ENCODE assay signal across 8 cellular contexts in the genomic region with DNA sequence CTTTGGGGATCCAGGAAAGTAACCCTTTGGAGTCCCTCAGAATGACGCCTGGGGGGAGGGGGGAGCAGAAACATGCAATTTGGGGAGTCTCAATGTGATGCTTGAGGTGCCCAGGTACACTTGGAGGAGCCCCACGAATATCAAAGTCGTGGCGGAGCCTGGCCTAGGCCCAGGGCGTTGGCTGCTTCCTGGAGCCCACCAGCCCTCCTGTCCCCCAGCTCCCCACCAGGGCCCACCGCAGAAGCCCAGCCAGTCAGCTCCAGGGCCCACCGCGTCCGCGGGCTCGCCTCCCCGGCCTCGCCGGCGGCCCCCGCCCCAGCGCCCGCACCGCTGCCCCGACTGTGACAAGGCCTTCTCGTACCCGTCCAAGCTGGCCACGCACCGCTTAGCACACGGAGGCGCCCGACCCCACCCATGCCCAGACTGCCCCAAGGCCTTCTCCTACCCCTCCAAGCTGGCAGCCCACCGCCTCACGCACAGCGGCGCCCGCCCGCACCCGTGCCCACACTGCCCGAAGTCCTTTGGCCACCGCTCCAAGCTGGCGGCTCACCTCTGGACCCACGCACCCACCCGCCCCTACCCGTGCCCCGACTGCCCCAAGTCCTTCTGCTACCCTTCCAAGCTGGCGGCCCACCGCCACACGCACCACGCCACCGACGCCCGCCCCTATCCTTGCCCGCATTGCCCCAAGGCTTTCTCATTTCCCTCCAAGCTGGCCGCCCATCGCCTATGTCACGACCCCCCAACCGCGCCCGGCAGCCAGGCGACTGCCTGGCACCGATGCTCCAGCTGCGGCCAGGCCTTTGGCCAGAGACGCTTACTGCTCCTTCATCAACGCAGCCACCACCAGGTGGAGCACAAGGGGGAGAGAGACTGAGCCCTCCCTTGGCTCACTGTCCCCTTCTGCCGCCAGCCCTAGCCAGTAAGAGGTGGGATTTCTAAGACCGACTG. TPM values are rescaled to one million over a fixed set of nuclear protein-coding genes. Genes with fewer than 3 reads are reported as not detected.
A peak's percentile ranks its signal among the peaks of the same experiment; 100 is the strongest.
DNase-seq lines count a peak whose midpoint lies in the region; ATAC-seq and TF ChIP-seq lines count a peak whose summit lies in the region.

No MANE protein-coding gene starts in this region.

- H3K4me1 ChIP-seq in aorta (ENCODE audit: control insufficient read depth in 1 of 2, insufficient read depth in 2 of 2, low read length in 2 of 2) = no peaks in the 10 kb centered on the region

- H3K36me3 Mint-ChIP-seq in HFFc6 (ENCODE audit: low read depth) = peaks cover 16% of the 10 kb centered on the region
- H3K36me3 Mint-ChIP-seq in nephron (ENCODE audit: low read depth) = peaks cover 40% of the 10 kb centered on the region

- peak; percentile 78 for TF ChIP-seq CTCF in HFFc6 (IDR thresholded peaks at IDR 0.05)
- peak; percentile 74 for TF ChIP-seq CTCF in fibroblast of pulmonary artery (IDR thresholded peaks at IDR 0.05; ENCODE audit: low read length, missing control alignments)
- TF ChIP-seq CTCF in nephron (IDR thresholded peaks at IDR 0.05; ENCODE audit: unreplicated experiment in 3 of 3) = peak; percentile 37 to 49 (median 45)

- H3K9me3 ChIP-seq in aorta (ENCODE audit: control insufficient read depth, low read length) = no peaks in the 10 kb centered on the region

- 35 to 44% methylated on average over 49 to 62 of the region's 62 CpGs for WGBS in aorta, 2 donors

- ATAC-seq in aorta (ENCODE audit: low FRiP score) = no peak
- ATAC-seq in HG02970 (IDR thresholded peaks at IDR 0.05; ENCODE audit: low FRiP score, unreplicated experiment) = no peak

- H3K9me3 Mint-ChIP-seq in HFFc6 = no peaks in the 10 kb centered on the region
- peaks cover 10% of the 10 kb centered on the region for H3K9me3 Mint-ChIP-seq in nephron

- H3K4me3 Mint-ChIP-seq in HFFc6 (peak overlapping the region; percentile 91; the same call in 1 of the 2 replicates), nephron (peak overlapping the region; percentile 61 to 92 (median 77))

- intact Hi-C loops in aorta (cut with DNase I) = loop anchor here (5.0 to 10.0 kb wide), 4 partner anchors 57 to 132 kb away; no protein-coding TSS in a partner anchor

- H3K4me3 ChIP-seq in fibroblast of pulmonary artery (replicated peaks; ENCODE audit: low read depth, low read length) (no peak overlapping the region), aorta (ENCODE audit: low read length in 2 of 2) (no peak overlapping the region)

- peak overlapping the region; percentile 8 to 62 for H3K27ac ChIP-seq in aorta (ENCODE audit: low read depth in 1 of 2, low read length in 2 of 2)

- H3K36me3 ChIP-seq in aorta (ENCODE audit: control insufficient read depth in 1 of 2, insufficient read depth in 2 of 2, low read length in 1 of 2) = no peaks in the 10 kb centered on the region

- H3K4me1 Mint-ChIP-seq in HFFc6 (ENCODE audit: low read depth) (peaks cover 26% of the 10 kb centered on the region), nephron (peaks cover 10% of the 10 kb centered on the region)

- no peaks in the 10 kb centered on the region for H3K27me3 ChIP-seq in aorta (ENCODE audit: control insufficient read depth in 1 of 2, insufficient read depth in 2 of 2, low read length in 1 of 2)

- DNase-seq in C1 segment of cervical spinal cord (lab: John Stamatoyannopoulos, UW) (peak in 11 of 14 donors; percentile 5 to 68 (median 25)), HFFc6 (peak; percentile 19), fibroblast of pulmonary artery (ENCODE audit: low read depth) (peak; percentile 74), aorta (peak; percentile 80 to 93), DMS153 treated with DMSO at 0.1 percent for 48 hours (lab: John Stamatoyannopoulos, UW; ENCODE audit: unreplicated experiment) (no peak)
- DNase-seq in activated CD8-positive, alpha-beta memory T cell treated with anti-CD3 and anti-CD28 coated beads, Interleukin-2, amount 50 U/mL, for 4 hours = peak; percentile 43

- H3K27ac Mint-ChIP-seq in HFFc6 = peak overlapping the region; percentile 91; the same call in 1 of the 2 replicates
- peak overlapping the region in 2 of 3 experiments; percentile 27 to 69 for H3K27ac Mint-ChIP-seq in nephron

- H3K27me3 Mint-ChIP-seq in HFFc6 (ENCODE audit: insufficient read depth) (no peaks in the 10 kb centered on the region; the same call in 1 of the 2 replicates), nephron (ENCODE audit: low read depth) (no peaks in the 10 kb centered on the region)

RNA-seq across cellular contexts. Expression of a gene that starts 2.1 kb away (rescaled TPM):
- 1 to 10 TPM; 1.6 to 2.9 (median 2.3) TPM for total RNA-seq in HFFc6 (2021; fragmentation: NEBNext Ultra II Directional; extraction: Animal tissue kit (Norgen Biotek cat#: 25700))
- total RNA-seq in aorta = 1 to 10 TPM; 1.7 to 4.6 TPM
- polyA plus RNA-seq in aorta = 1 to 10 TPM in 1 of 2 donors, under 1 TPM in 1; 0.63 to 1.6 TPM

RNA-seq across cellular contexts. Expression of a gene that starts 8.1 kb away (rescaled TPM):
- total RNA-seq in HFFc6 (2021; fragmentation: NEBNext Ultra II Directional; extraction: Animal tissue kit (Norgen Biotek cat#: 25700)) = 100 to 1,000 TPM in 4 of 6 experiments, 10 to 100 TPM in 2; 81.3 to 125 (median 107) TPM
- total RNA-seq in aorta = 10 to 100 TPM; 21.7 to 30.7 TPM
- 10 to 100 TPM; 44.3 to 47.1 TPM for polyA plus RNA-seq in aorta

RNA-seq across cellular contexts. Expression of a gene that starts 30.5 kb away (rescaled TPM):
- total RNA-seq in HFFc6 (2021; fragmentation: NEBNext Ultra II Directional; extraction: Animal tissue kit (Norgen Biotek cat#: 25700)) = 10 to 100 TPM in 4 of 6 experiments, 1 to 10 TPM in 2; 7.5 to 12.5 (median 11.7) TPM
- 10 to 100 TPM in 1 of 2 donors, 1 to 10 TPM in 1; 9.7 to 10.2 TPM for total RNA-seq in aorta
- polyA plus RNA-seq in aorta = 10 to 100 TPM in 1 of 2 donors, 1 to 10 TPM in 1; 4.8 to 18.5 TPM

RNA-seq across cellular contexts. Expression of a gene that starts 40.2 kb away (rescaled TPM):
- total RNA-seq in HFFc6 (2021; fragmentation: NEBNext Ultra II Directional; extraction: Animal tissue kit (Norgen Biotek cat#: 25700)) = 10 to 100 TPM; 16.2 to 29.8 (median 27.1) TPM
- 10 to 100 TPM; 22.3 to 30.2 TPM for total RNA-seq in aorta
- polyA plus RNA-seq in aorta = 10 to 100 TPM; 12.1 to 27.2 TPM

RNA-seq across cellular contexts. Expression of a gene that starts 40.5 kb away (rescaled TPM):
- total RNA-seq in HFFc6 (2021; fragmentation: NEBNext Ultra II Directional; extraction: Animal tissue kit (Norgen Biotek cat#: 25700)) = under 1 TPM in 2 of 6 experiments, not detected in 4; 0.23 to 0.61 TPM
- total RNA-seq in aorta = 10 to 100 TPM in 1 of 2 donors, 1 to 10 TPM in 1; 8.2 to 10.1 TPM
- polyA plus RNA-seq in aorta = 10 to 100 TPM; 20.8 to 22.9 TPM
